ENCODE assay signal across 8 cellular contexts in genomic region chr6:80106418-80107235, GRCh38. TPM values are rescaled to one million over a fixed set of nuclear protein-coding genes. Genes with fewer than 3 reads are reported as not detected.
A peak's percentile ranks its signal among the peaks of the same experiment; 100 is the strongest.
DNase-seq lines count a peak whose midpoint lies in the region; ATAC-seq and TF ChIP-seq lines count a peak whose summit lies in the region.

TSS of gene BCKDHB (plus strand) at chr6:80106671. CDS start at chr6:80106694, 23 bp downstream.

- H3K9me3 ChIP-seq in SU-DHL-6 (ENCODE audit: insufficient read depth, low read length) (no peaks in the 10 kb centered on the region), thymus (ENCODE audit: control insufficient read depth) (no peaks in the 10 kb centered on the region)

- no peaks in the 10 kb centered on the region for H3K4me1 ChIP-seq in thymus (ENCODE audit: control insufficient read depth, insufficient read depth, low read length)

- 0 out of 2 replicates have a peak within 1 kb of the TSS, but pooled peaks have one; percentile 10 for H3K27ac ChIP-seq in SU-DHL-6 (ENCODE audit: low read depth, low read length)
- H3K27ac ChIP-seq in thymus (ENCODE audit: low read depth), result peak within 1 kb of the TSS; percentile 85

- H3K36me3 ChIP-seq in SU-DHL-6 (ENCODE audit: low read length) (no peaks in the 10 kb centered on the region), thymus (ENCODE audit: control insufficient read depth, insufficient read depth) (no peaks in the 10 kb centered on the region)

- peak within 1 kb of the TSS; percentile 77 for H3K4me3 ChIP-seq in SU-DHL-6 (ENCODE audit: insufficient read depth, low read length, poor library complexity, severe bottlenecking)
- peak within 1 kb of the TSS; percentile 67 for H3K4me3 ChIP-seq in thymus (ENCODE audit: low read length)

- POLR2A ChIA-PET in activated naive CD8-positive, alpha-beta T cell treated with anti-CD3 and anti-CD28 coated beads, Interleukin-2, amount 10 ng/mL, durations not matched to agents 7 days and 5 days (lab: Charles Lee), result interaction anchor here (0.6 to 1.5 kb wide), 7 partner anchors 14 to 1646 kb away, joined by 3 to 18 read pairs (median 4); partner anchors contain the start of genes TENT5A and TTK

- DNase-seq in NCI-H128 (lab: John Stamatoyannopoulos, UW; ENCODE audit: unreplicated experiment) (peak; percentile 98), head of caudate nucleus (peak; percentile 93 to 99 (median 98)), osteocyte (ENCODE audit: extremely low spot score, unreplicated experiment) (peak; percentile 99)
- DNase-seq in activated naive CD8-positive, alpha-beta T cell treated with anti-CD3 and anti-CD28 coated beads, Interleukin-2, amount 10 ng/mL, durations not matched to agents 7 days and 5 days, result peak; percentile 94

- no peaks in the 10 kb centered on the region for H4K20me1 ChIP-seq in SU-DHL-6 (ENCODE audit: low read depth, low read length)

- peaks cover 2% of the 10 kb centered on the region for H3K27me3 Mint-ChIP-seq in activated naive CD8-positive, alpha-beta T cell treated with anti-CD3 and anti-CD28 coated beads, Interleukin-2, amount 10 ng/mL, durations not matched to agents 7 days and 5 days
- peaks cover 17% of the 10 kb centered on the region for H3K27me3 Mint-ChIP-seq in osteocyte (ENCODE audit: unreplicated experiment)

- TF ChIP-seq POLR2A in GM10847 (IDR thresholded peaks at IDR 0.05; ENCODE audit: extremely low read depth, insufficient read length), result peak; percentile 96

- TF ChIP-seq CTCF in SU-DHL-6 (IDR thresholded peaks at IDR 0.05; ENCODE audit: insufficient read depth, low read length, poor library complexity, severe bottlenecking) (no peak), osteocyte (IDR thresholded peaks at IDR 0.05) (no peak)

- intact Hi-C loops in head of caudate nucleus (cut with DNase I), result loop anchor here (10.0 kb wide), 1 partner anchor 102 kb away; the partner anchor contains the start of gene TTK

- peak within 1 kb of the TSS; percentile 91 for H3K4me2 ChIP-seq in SU-DHL-6 (ENCODE audit: low read depth, low read length, poor library complexity, severe bottlenecking)

- peak; percentile 98 for ATAC-seq in HG02678 (IDR thresholded peaks at IDR 0.05; ENCODE audit: unreplicated experiment)
- ATAC-seq in activated naive CD8-positive, alpha-beta T cell treated with anti-CD3 and anti-CD28 coated beads, Interleukin-2, amount 10 ng/mL, durations not matched to agents 7 days and 5 days (ENCODE audit: low read depth), result peak; percentile 95

- H3K9me2 ChIP-seq in SU-DHL-6 (replicated peaks; ENCODE audit: insufficient read depth, low read length), result no peaks in the 10 kb centered on the region

- peak within 1 kb of the TSS; percentile 94 for H3K27ac Mint-ChIP-seq in activated naive CD8-positive, alpha-beta T cell treated with anti-CD3 and anti-CD28 coated beads, Interleukin-2, amount 10 ng/mL, durations not matched to agents 7 days and 5 days
- H3K27ac Mint-ChIP-seq in osteocyte (ENCODE audit: unreplicated experiment), result peak within 1 kb of the TSS; percentile 88

- H3K4me3 Mint-ChIP-seq in activated naive CD8-positive, alpha-beta T cell treated with anti-CD3 and anti-CD28 coated beads, Interleukin-2, amount 10 ng/mL, durations not matched to agents 7 days and 5 days, result peak within 1 kb of the TSS; percentile 96
- H3K4me3 Mint-ChIP-seq in osteocyte (ENCODE audit: unreplicated experiment), result peak within 1 kb of the TSS; percentile 85

- H3K9ac ChIP-seq in SU-DHL-6 (ENCODE audit: low read length), result peak within 1 kb of the TSS; percentile 75

- H3F3A ChIP-seq in SU-DHL-6 (ENCODE audit: insufficient read depth), result no peaks in the 10 kb centered on the region

- peak within 1 kb of the TSS; percentile 93 for H2AFZ ChIP-seq in SU-DHL-6 (ENCODE audit: low read depth, low read length, severe bottlenecking)

- WGBS in thymus, result under 1% methylated on average over 56 of the region's 56 CpGs

- peaks cover 13% of the 10 kb centered on the region for H3K4me1 Mint-ChIP-seq in activated naive CD8-positive, alpha-beta T cell treated with anti-CD3 and anti-CD28 coated beads, Interleukin-2, amount 10 ng/mL, durations not matched to agents 7 days and 5 days
- H3K4me1 Mint-ChIP-seq in osteocyte (ENCODE audit: unreplicated experiment), result peaks cover 12% of the 10 kb centered on the region

- H3K79me2 ChIP-seq in SU-DHL-6 (ENCODE audit: insufficient read depth, low read length), result peaks cover 23% of the 10 kb centered on the region

- no peaks in the 10 kb centered on the region for H3K9me3 Mint-ChIP-seq in activated naive CD8-positive, alpha-beta T cell treated with anti-CD3 and anti-CD28 coated beads, Interleukin-2, amount 10 ng/mL, durations not matched to agents 7 days and 5 days
- H3K9me3 Mint-ChIP-seq in osteocyte (ENCODE audit: unreplicated experiment), result no peaks in the 10 kb centered on the region

- peaks cover 2% of the 10 kb centered on the region for H3K36me3 Mint-ChIP-seq in activated naive CD8-positive, alpha-beta T cell treated with anti-CD3 and anti-CD28 coated beads, Interleukin-2, amount 10 ng/mL, durations not matched to agents 7 days and 5 days
- no peaks in the 10 kb centered on the region for H3K36me3 Mint-ChIP-seq in osteocyte (ENCODE audit: unreplicated experiment)

- H3K27me3 ChIP-seq in SU-DHL-6 (ENCODE audit: low read length) (no peaks in the 10 kb centered on the region), thymus (ENCODE audit: control insufficient read depth, insufficient read depth) (no peaks in the 10 kb centered on the region)

RNA-seq across cellular contexts. Expression of gene BCKDHB, which starts in this region (rescaled TPM):
- total RNA-seq in activated naive CD8-positive, alpha-beta T cell treated with anti-CD3 and anti-CD28 coated beads, Interleukin-2, amount 10 ng/mL, durations not matched to agents 7 days and 5 days, result 10 to 100 TPM; 18.8 to 20.6 TPM
- total RNA-seq in osteocyte, result 15.9 and 20.4 TPM in 2 replicates
- polyA plus RNA-seq in thymus, result 12.3 TPM

Comparison
In these comparisons a context has a peak if more than half of its experiments do, and no peak if none do; other contexts are left out.
1. Peak in every context shown above with its lines: DNase-seq, ATAC-seq, H3K4me3 ChIP-seq and H3K27ac ChIP-seq.